In genomic region chr16:89169778-89170177, GRCh38 we compare ENCODE assay signal across 17 cellular contexts. TPM values are rescaled to one million over a fixed set of nuclear protein-coding genes. Genes with fewer than 3 reads are reported as not detected.
DNase-seq lines count a peak whose midpoint lies in the region; ATAC-seq and TF ChIP-seq lines count a peak whose summit lies in the region.
"Had no signal": no experiment of that assay in that cellular context is flagged by ENCODE, and none has a peak within 500 bp of the region (broad histone marks: within the 10 kb centered on the region; RNA-seq: fewer than 3 reads in every experiment).

No MANE protein-coding gene starts in this region.

- H2AK5ac ChIP-seq in neuronal stem cell (ENCODE audit: low read depth, low read length): peak overlapping the region; percentile 89

- no peaks in the 10 kb centered on the region for H3K79me2 ChIP-seq in HCT116 (ENCODE audit: insufficient read depth, low read length)
- no peaks in the 10 kb centered on the region for H3K79me2 ChIP-seq in OCI-LY3 (ENCODE audit: low read length)

- H4K8ac ChIP-seq in neuronal stem cell (ENCODE audit: low read depth, low read length): peak overlapping the region; percentile 50

- H3K9ac ChIP-seq in BLaER1 (0 out of 2 replicates have a peak overlapping the region, but pooled peaks have one; percentile 0), HCT116 (ENCODE audit: low read length) (no peak overlapping the region), OCI-LY3 (ENCODE audit: low read length) (no peak overlapping the region), neuronal stem cell (ENCODE audit: low read depth, low read length, poor library complexity) (no peak overlapping the region)

- ATAC-seq in HCT116 (no peak), HG02571 (IDR thresholded peaks at IDR 0.05; ENCODE audit: unreplicated experiment) (no peak), gastrocnemius medialis (no peak)
- ATAC-seq: CD8-positive, alpha-beta T cell had no signal

- CTCF ChIA-PET in HCT116 (lab: Charles Lee) (no interaction called here), A673 (lab: Charles Lee) (interaction anchor here (1.2 kb wide), 1 partner anchor 14 kb away, joined by 3 read pairs; no protein-coding TSS in a partner anchor)

- H3K4me3 ChIP-seq in BLaER1: peak overlapping the region; percentile 1; the same call in 1 of the 2 replicates
- no peak overlapping the region for H3K4me3 ChIP-seq in HCT116 (replicated peaks in 1 of 2; ENCODE audit: low read depth in 1 of 2, low read length in 2 of 2)
- no peak overlapping the region for H3K4me3 ChIP-seq in OCI-LY3 (ENCODE audit: low read length)
- H3K4me3 ChIP-seq in neuronal stem cell (ENCODE audit: low read length in 2 of 2): no peak overlapping the region
- H3K4me3 ChIP-seq in A673 (ENCODE audit: low read depth, low read length, poor library complexity, severe bottlenecking): no peak overlapping the region
- no peak overlapping the region for H3K4me3 ChIP-seq in gastrocnemius medialis
- H3K4me3 ChIP-seq: HAP-1 had no signal

- H3K27ac ChIP-seq in BLaER1: no peak overlapping the region
- H3K27ac ChIP-seq in HCT116 (ENCODE audit: low read depth, low read length): peak overlapping the region; percentile 3; the same call in 1 of the 2 replicates
- H3K27ac ChIP-seq in OCI-LY3 (ENCODE audit: low read length): no peak overlapping the region
- H3K27ac ChIP-seq in neuronal stem cell (replicated peaks; ENCODE audit: low read length): no peak overlapping the region
- no peak overlapping the region for H3K27ac ChIP-seq in A673 (ENCODE audit: low read depth, low read length, poor library complexity, severe bottlenecking)
- no peak overlapping the region for H3K27ac ChIP-seq in gastrocnemius medialis
- H3K27ac ChIP-seq: C4-2B had no signal

- in situ Hi-C loops in gastrocnemius medialis (cut with MboI; ENCODE audit: low sequenced_read_pairs in 4 of 4): no loop called here

- DNase-seq in HCT116 (ENCODE audit: low read depth, low spot score): no peak
- DNase-seq in neuronal stem cell (ENCODE audit: low spot score): no peak
- DNase-seq in A673 (ENCODE audit: low spot score): no peak
- no peak for DNase-seq in activated CD4-positive, alpha-beta T cell treated with anti-CD3 and anti-CD28 coated beads for 48 hours
- no peak for DNase-seq in gastrocnemius medialis
- DNase-seq: BE2C; CD4-positive, CD25-positive, alpha-beta regulatory T cell; CD8-positive, alpha-beta T cell; DND-41; GOT3 had no signal

- peak overlapping the region; percentile 82 for H3K14ac ChIP-seq in neuronal stem cell (ENCODE audit: low read length)

- H4K20me1 ChIP-seq in BLaER1: peaks cover 8% of the 10 kb centered on the region; the same call in 1 of the 2 replicates
- no peaks in the 10 kb centered on the region for H4K20me1 ChIP-seq in HCT116 (ENCODE audit: insufficient read depth)
- H4K20me1 ChIP-seq in OCI-LY3 (ENCODE audit: insufficient read depth, low read length): no peaks in the 10 kb centered on the region; the same call in 1 of the 2 replicates

- H2AFZ ChIP-seq in HCT116 (ENCODE audit: low read depth, low read length, poor library complexity, severe bottlenecking): no peak overlapping the region
- no peak overlapping the region for H2AFZ ChIP-seq in OCI-LY3 (ENCODE audit: low read depth, low read length)
- no peak overlapping the region for H2AFZ ChIP-seq in neuronal stem cell (ENCODE audit: low read length)

- RAD21 ChIA-PET in HCT116 (lab: Charles Lee; ENCODE audit: low non-redundant PET in 1 of 2, low total read pairs in 2 of 2, uncharacterized antibody in 2 of 2, unreplicated experiment in 2 of 2): interaction anchor here in 1 of 2 experiments (0.5 kb wide), 1 partner anchor 33 kb away, joined by 3 read pairs; no protein-coding TSS in a partner anchor

- H3K4me1 ChIP-seq in BLaER1: peaks cover 79% of the 10 kb centered on the region
- peaks cover 24 to 40% of the 10 kb centered on the region in 2 experiments for H3K4me1 ChIP-seq in HCT116 (ENCODE audit: control insufficient read depth in 1 of 2, insufficient read depth in 2 of 2, low read length in 2 of 2)
- H3K4me1 ChIP-seq in OCI-LY3 (ENCODE audit: low read length): peaks cover 33% of the 10 kb centered on the region
- H3K4me1 ChIP-seq in neuronal stem cell (ENCODE audit: control insufficient read depth in 2 of 2, insufficient read depth in 1 of 2, low read depth in 1 of 2, low read length in 2 of 2): peaks cover 29% of the 10 kb centered on the region in 2 donors
- H3K4me1 ChIP-seq in A673 (ENCODE audit: insufficient read depth, low read length, poor library complexity, severe bottlenecking): peaks cover 4% of the 10 kb centered on the region
- H3K4me1 ChIP-seq in gastrocnemius medialis: peaks cover 30 to 38% of the 10 kb centered on the region in 2 donors

- TF ChIP-seq POLR2A in HCT116 (IDR thresholded peaks at IDR 0.05; ENCODE audit: borderline replicate concordance, extremely low read depth, insufficient read depth, insufficient read length): no peak
- no peak for TF ChIP-seq POLR2A in gastrocnemius medialis (IDR thresholded peaks at IDR 0.05)

- H3K18ac ChIP-seq in neuronal stem cell (ENCODE audit: low read length): peak overlapping the region; percentile 51

- H3K79me1 ChIP-seq in neuronal stem cell (ENCODE audit: low read depth, low read length): no peaks in the 10 kb centered on the region

- H2BK15ac ChIP-seq in neuronal stem cell (ENCODE audit: low read length): no peak overlapping the region

- no peaks in the 10 kb centered on the region for H3K9me2 ChIP-seq in HCT116 (ENCODE audit: insufficient read depth)

- no peak overlapping the region for H2BK12ac ChIP-seq in neuronal stem cell (ENCODE audit: low read length)

- no peak overlapping the region for H4K91ac ChIP-seq in neuronal stem cell (ENCODE audit: low read depth, low read length, poor library complexity)

- no peak overlapping the region for H3K4ac ChIP-seq in neuronal stem cell (ENCODE audit: low read length)

- no peaks in the 10 kb centered on the region for H3K27me3 ChIP-seq in BLaER1
- no peaks in the 10 kb centered on the region for H3K27me3 ChIP-seq in HCT116 (ENCODE audit: insufficient read depth, low read length)
- H3K27me3 ChIP-seq in OCI-LY3 (ENCODE audit: low read depth, low read length): peaks cover 45% of the 10 kb centered on the region
- H3K27me3 ChIP-seq in neuronal stem cell (ENCODE audit: control insufficient read depth in 3 of 3, insufficient read depth in 3 of 3, low read depth in 1 of 3, low read length in 3 of 3): peaks cover 2 to 62% (median 16%) of the 10 kb centered on the region in 3 experiments
- H3K27me3 ChIP-seq in A673 (replicated peaks; ENCODE audit: insufficient read depth, low read depth, low read length, poor library complexity): no peaks in the 10 kb centered on the region
- H3K27me3 ChIP-seq in gastrocnemius medialis: peaks cover 4 to 13% (median 11%) of the 10 kb centered on the region in 3 donors

- POLR2A ChIA-PET in HCT116 (lab: Charles Lee): no interaction called here
- POLR2A ChIA-PET in A673 (lab: Charles Lee; ENCODE audit: low non-redundant PET): no interaction called here

- no peak for TF ChIP-seq RAD21 in HCT116 (IDR thresholded peaks at IDR 0.05; ENCODE audit: low read depth)

- intact Hi-C loops in HCT116 (cut with micrococcal nuclease) (loop anchor here (2.0 to 5.0 kb wide), 4 partner anchors 31 to 357 kb away; partner anchors contain the start of genes SLC22A31 and ZNF778), A673 (cut with micrococcal nuclease; ENCODE audit: unreplicated experiment) (loop anchor here (5.0 kb wide), 3 partner anchors 222 to 432 kb away; partner anchors contain the start of gene APRT), gastrocnemius medialis (cut with DNase I; ENCODE audit: low total_unique reads) (loop anchor here (2.0 to 10.0 kb wide), 4 partner anchors 31 to 705 kb away; partner anchors contain the start of genes APRT, SLC22A31 and SNAI3)

- H3K9me3 ChIP-seq in BLaER1 (no peaks in the 10 kb centered on the region), HCT116 (ENCODE audit: control insufficient read depth in 1 of 2, insufficient read depth in 1 of 2, low read depth in 1 of 2, low read length in 2 of 2) (no peaks in the 10 kb centered on the region), OCI-LY3 (ENCODE audit: insufficient read depth, low read length) (no peaks in the 10 kb centered on the region), neuronal stem cell (replicated peaks in 1 of 2; ENCODE audit: control insufficient read depth in 2 of 2, insufficient read depth in 1 of 2, low read depth in 1 of 2, low read length in 2 of 2) (no peaks in the 10 kb centered on the region), A673 (ENCODE audit: low read depth, low read length, poor library complexity, severe bottlenecking) (no peaks in the 10 kb centered on the region), gastrocnemius medialis (no peaks in the 10 kb centered on the region)
- H3K9me3 ChIP-seq: BE2C, Caco-2, HAP-1 had no signal

- H3K4me2 ChIP-seq in BLaER1 (peak overlapping the region; percentile 98), HCT116 (ENCODE audit: low read length) (no peak overlapping the region), OCI-LY3 (ENCODE audit: low read length) (peak overlapping the region; percentile 99; the same call in 1 of the 2 replicates), neuronal stem cell (ENCODE audit: insufficient read depth, low read length, poor library complexity, severe bottlenecking) (no peak overlapping the region)

- no peak overlapping the region for H3K23ac ChIP-seq in neuronal stem cell (ENCODE audit: low read depth, low read length, poor library complexity)

- no peak overlapping the region for H2BK5ac ChIP-seq in neuronal stem cell (ENCODE audit: low read length)

- BruUV-seq in HCT116 (replicated peaks; lab: Mats Ljungman, UMichigan) (no TSS peak), A673 (replicated peaks; lab: Mats Ljungman, UMichigan) (no TSS peak)

- H2BK120ac ChIP-seq in neuronal stem cell (ENCODE audit: low read depth, low read length): no peak overlapping the region

- H3K36me3 ChIP-seq in BLaER1 (no peaks in the 10 kb centered on the region), HCT116 (ENCODE audit: control insufficient read depth in 1 of 2, insufficient read depth in 2 of 2, low read length in 2 of 2) (no peaks in the 10 kb centered on the region), OCI-LY3 (replicated peaks; ENCODE audit: low read depth, low read length) (no peaks in the 10 kb centered on the region), neuronal stem cell (replicated peaks in 1 of 2; ENCODE audit: control insufficient read depth in 2 of 2, insufficient read depth in 2 of 2, low read length in 2 of 2) (no peaks in the 10 kb centered on the region), A673 (ENCODE audit: insufficient read depth, low read length, poor library complexity, severe bottlenecking) (no peaks in the 10 kb centered on the region), gastrocnemius medialis (no peaks in the 10 kb centered on the region)
- H3K36me3 ChIP-seq: BE2C, HAP-1 had no signal

- TF ChIP-seq CTCF in HCT116 (IDR thresholded peaks at IDR 0.05 in 2 of 3, conservative IDR thresholded peaks at IDR 0.05 in 1 of 3; ENCODE audit: borderline replicate concordance in 1 of 3, insufficient read depth in 1 of 3, low read depth in 2 of 3, low read length in 2 of 3): no peak
- no peak for TF ChIP-seq CTCF in OCI-LY3 (IDR thresholded peaks at IDR 0.05; ENCODE audit: low read depth, low read length)
- TF ChIP-seq CTCF in A673 (conservative IDR thresholded peaks at IDR 0.05; ENCODE audit: low read depth, low read length): no peak
- TF ChIP-seq CTCF in gastrocnemius medialis (IDR thresholded peaks at IDR 0.05 in 4 of 5, conservative IDR thresholded peaks at IDR 0.05 in 1 of 5): no peak

- no CpG with 5 or more reads among the region's 14 CpGs for WGBS in neuronal stem cell (ENCODE audit: extremely low coverage in 2 of 2, insufficient read length in 2 of 2, insufficient replicate concordance in 1 of 2), 2 donors

RNA-seq across cellular contexts. Expression of gene CDH15, which starts 1.8 kb away (rescaled TPM):
- 3.8 TPM for total RNA-seq in HCT116 (2021; ENCODE audit: unreplicated experiment)
- polyA plus RNA-seq in HCT116 (2012): 1.7 and 2.3 TPM in 2 replicates
- polyA plus RNA-seq in neuronal stem cell (2013, experiment 1 of 2): 0.03 TPM
- polyA plus RNA-seq in neuronal stem cell (2013, experiment 2 of 2): 0.03 TPM
- total RNA-seq in A673 (2021): 0.13 and 0.24 TPM in 2 replicates
- 10 to 100 TPM; 48.5 to 60.8 (median 51.0) TPM for total RNA-seq in gastrocnemius medialis
- total RNA-seq: A172, Caco-2 had no signal
- polyA plus RNA-seq: CD4-positive, CD25-positive, alpha-beta regulatory T cell had no signal

RNA-seq across cellular contexts. Expression of gene SLC22A31, which starts 30.6 kb away (rescaled TPM):
- total RNA-seq in HCT116 (2021; ENCODE audit: unreplicated experiment) (53.7 TPM), A673 (2021) (0.47 and 1.0 TPM in 2 replicates), gastrocnemius medialis (not detected)
- 33.6 and 34.3 TPM in 2 replicates for polyA plus RNA-seq in HCT116 (2012)
- 0.67 TPM for polyA plus RNA-seq in neuronal stem cell (2013, experiment 1 of 2)
- polyA plus RNA-seq in neuronal stem cell (2013, experiment 2 of 2): 0.97 TPM
- total RNA-seq: A172; CD4-positive, CD25-positive, alpha-beta regulatory T cell had no signal

RNA-seq across cellular contexts. Expression of gene ZNF778, which starts 47.7 kb away (rescaled TPM):
- total RNA-seq in HCT116 (2021; ENCODE audit: unreplicated experiment) (19.5 TPM), A673 (2021) (11.8 and 14.0 TPM in 2 replicates), gastrocnemius medialis (10 to 100 TPM; 10.7 to 21.3 (median 17.9) TPM)
- polyA plus RNA-seq in HCT116 (2012): 8.8 and 9.6 TPM in 2 replicates
- 7.7 TPM for polyA plus RNA-seq in neuronal stem cell (2013, experiment 1 of 2)
- 8.7 TPM for polyA plus RNA-seq in neuronal stem cell (2013, experiment 2 of 2)

Comparison
In these comparisons a context has a peak if more than half of its experiments do, and no peak if none do; other contexts are left out.
1. H3K4me2 ChIP-seq: peak in BLaER1 (single experiment) and OCI-LY3 (single experiment); none in HCT116 (single experiment) and neuronal stem cell (single experiment).
2. RNA of gene CDH15, which starts 1.8 kb away (total RNA-seq): 48.5 to 60.8 TPM in gastrocnemius medialis; 3.8 TPM in HCT116 (single experiment) and 0.13 to 0.24 TPM in A673; every median in the first group is over 10 times any median in the second.
3. RNA of gene SLC22A31, which starts 30.6 kb away (total RNA-seq): 53.7 TPM in HCT116 (single experiment); 0.47 to 1.0 TPM in A673 and not detected in gastrocnemius medialis; every median in the first group is over 10 times any median in the second.